18 cellular contexts compared by ENCODE assay signal in the genomic region with DNA sequence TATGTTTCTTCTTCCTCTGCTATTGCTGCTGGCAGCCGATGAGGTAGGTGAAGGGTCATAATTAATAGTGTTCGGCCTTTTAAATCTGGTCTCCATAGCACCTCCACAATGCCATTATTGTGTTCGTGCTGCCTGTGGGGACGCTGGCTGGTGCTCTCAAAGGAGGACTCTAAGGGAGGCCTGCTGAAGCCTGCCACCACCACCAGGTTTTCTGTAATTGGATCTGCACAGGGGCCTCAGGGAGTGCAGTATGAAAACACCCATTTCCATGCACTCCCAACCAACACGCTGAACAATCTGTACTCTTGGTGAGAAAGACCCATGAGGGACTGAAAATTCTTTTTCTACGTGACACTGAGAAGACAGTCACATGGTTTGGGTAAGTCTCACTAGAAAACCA. TPM values are rescaled to one million over a fixed set of nuclear protein-coding genes. Genes with fewer than 3 reads are reported as not detected.
DNase-seq lines count a peak whose midpoint lies in the region; ATAC-seq and TF ChIP-seq lines count a peak whose summit lies in the region.
"Had no signal": no experiment of that assay in that cellular context is flagged by ENCODE, and none has a peak within 500 bp of the region (broad histone marks: within the 10 kb centered on the region; RNA-seq: fewer than 3 reads in every experiment).

No MANE protein-coding gene starts in this region.

- no peaks in the 10 kb centered on the region for H3K9me3 ChIP-seq in HCT116 (ENCODE audit: control insufficient read depth in 1 of 2, insufficient read depth in 1 of 2, low read depth in 1 of 2, low read length in 2 of 2)

- H3K4me3 Mint-ChIP-seq in neural crest cell: peak overlapping the region; percentile 48

- CTCF ChIA-PET in HCT116 (lab: Charles Lee): no interaction called here

- TF ChIP-seq CTCF in HCT116 (IDR thresholded peaks at IDR 0.05 in 2 of 3, conservative IDR thresholded peaks at IDR 0.05 in 1 of 3; ENCODE audit: borderline replicate concordance in 1 of 3, insufficient read depth in 1 of 3, low read depth in 2 of 3, low read length in 2 of 3) (no peak), neural crest cell (conservative IDR thresholded peaks at IDR 0.05) (no peak)

- no TSS peak for BruUV-seq in HCT116 (replicated peaks; lab: Mats Ljungman, UMichigan)

- no peak for TF ChIP-seq RAD21 in HCT116 (IDR thresholded peaks at IDR 0.05; ENCODE audit: low read depth)

- no peak overlapping the region for H3K9ac ChIP-seq in HCT116 (ENCODE audit: low read length)
- H3K9ac ChIP-seq: KMS-11 had no signal

- RAD21 ChIA-PET in HCT116 (lab: Charles Lee; ENCODE audit: low non-redundant PET in 1 of 2, low total read pairs in 2 of 2, uncharacterized antibody in 2 of 2, unreplicated experiment in 2 of 2): no interaction called here

- H3K4me3 ChIP-seq in HCT116 (replicated peaks in 1 of 2; ENCODE audit: low read depth in 1 of 2, low read length in 2 of 2): no peak overlapping the region
- H3K4me3 ChIP-seq: SK-N-MC had no signal

- H3K36me3 Mint-ChIP-seq in neural crest cell (ENCODE audit: low read depth): no peaks in the 10 kb centered on the region

- H3K27ac ChIP-seq in HCT116 (ENCODE audit: low read depth, low read length): no peak overlapping the region
- H3K27ac ChIP-seq: C4-2B, KMS-11, SK-N-MC had no signal

- peak; percentile 65 for ATAC-seq in HCT116
- ATAC-seq in GM21825 (IDR thresholded peaks at IDR 0.05; ENCODE audit: unreplicated experiment): no peak
- no peak for ATAC-seq in GM19455 (IDR thresholded peaks at IDR 0.05; ENCODE audit: unreplicated experiment)

- no peaks in the 10 kb centered on the region for H3K36me3 ChIP-seq in HCT116 (ENCODE audit: control insufficient read depth in 1 of 2, insufficient read depth in 2 of 2, low read length in 2 of 2)

- TF ChIP-seq POLR2A in HCT116 (IDR thresholded peaks at IDR 0.05; ENCODE audit: borderline replicate concordance, extremely low read depth, insufficient read depth, insufficient read length): no peak

- H3K27ac Mint-ChIP-seq in neural crest cell (ENCODE audit: unreplicated experiment): peak overlapping the region; percentile 57

- H3K9me2 ChIP-seq in HCT116 (ENCODE audit: insufficient read depth): no peaks in the 10 kb centered on the region

- no peak overlapping the region for H3K4me2 ChIP-seq in HCT116 (ENCODE audit: low read length)
- H3K4me2 ChIP-seq: KMS-11 had no signal

- DNase-seq in COLO829 (ENCODE audit: low spot score): peak; percentile 39
- no peak for DNase-seq in HCT116 (ENCODE audit: low read depth, low spot score)
- DNase-seq in SK-MEL-5 (ENCODE audit: low read depth, low spot score): peak; percentile 72
- no peak for DNase-seq in neural crest cell (ENCODE audit: low read depth, low spot score)
- no peak for DNase-seq in NCI-H1105 (lab: John Stamatoyannopoulos, UW)
- DNase-seq: AML-193, GOT3, NCI-H187, NCI-H2107, NCI-H526 treated with DMSO at 0.1 percent for 48 hours, OCI-M1, Right ventricle myocardium superior had no signal

- POLR2A ChIA-PET in HCT116 (lab: Charles Lee): no interaction called here

- H4K20me1 ChIP-seq in HCT116 (ENCODE audit: insufficient read depth): no peaks in the 10 kb centered on the region

- H3K27me3 Mint-ChIP-seq in neural crest cell (ENCODE audit: low read depth): no peaks in the 10 kb centered on the region

- peak overlapping the region; percentile 35 for H2AFZ ChIP-seq in HCT116 (ENCODE audit: low read depth, low read length, poor library complexity, severe bottlenecking)

- no peaks in the 10 kb centered on the region for H3K79me2 ChIP-seq in HCT116 (ENCODE audit: insufficient read depth, low read length)

- H3K4me1 ChIP-seq in HCT116 (ENCODE audit: control insufficient read depth in 1 of 2, insufficient read depth in 2 of 2, low read length in 2 of 2): peaks cover 0 to 8% of the 10 kb centered on the region in 2 experiments; a peak in 1 of 4 replicates

- in situ Hi-C loops in SK-MEL-5 (cut with HindIII; ENCODE audit: low pct_unique_long_range_greater_than_20kb, low sequenced_read_pairs): no loop called here

- intact Hi-C loops in HCT116 (cut with micrococcal nuclease): no loop called here

- H3K9me3 Mint-ChIP-seq in neural crest cell: peaks cover 4% of the 10 kb centered on the region

- H3K4me1 Mint-ChIP-seq in neural crest cell: peaks cover 17% of the 10 kb centered on the region

- H3K27me3 ChIP-seq in HCT116 (ENCODE audit: insufficient read depth, low read length): no peaks in the 10 kb centered on the region

TF ChIP-seq in HCT116, 20 proteins besides CTCF, POLR2A, EP300 and RAD21:
- no peak for TF ChIP-seq CBX3 (IDR thresholded peaks at IDR 0.05; ENCODE audit: low read depth)
- no peak for TF ChIP-seq YY1 (IDR thresholded peaks at IDR 0.05; ENCODE audit: extremely low read depth, insufficient replicate concordance, low read depth, low read length)
- TF ChIP-seq ZNF274 (IDR thresholded peaks at IDR 0.05; ENCODE audit: low read depth, low read length): no peak
- TF ChIP-seq, protein P1, sequence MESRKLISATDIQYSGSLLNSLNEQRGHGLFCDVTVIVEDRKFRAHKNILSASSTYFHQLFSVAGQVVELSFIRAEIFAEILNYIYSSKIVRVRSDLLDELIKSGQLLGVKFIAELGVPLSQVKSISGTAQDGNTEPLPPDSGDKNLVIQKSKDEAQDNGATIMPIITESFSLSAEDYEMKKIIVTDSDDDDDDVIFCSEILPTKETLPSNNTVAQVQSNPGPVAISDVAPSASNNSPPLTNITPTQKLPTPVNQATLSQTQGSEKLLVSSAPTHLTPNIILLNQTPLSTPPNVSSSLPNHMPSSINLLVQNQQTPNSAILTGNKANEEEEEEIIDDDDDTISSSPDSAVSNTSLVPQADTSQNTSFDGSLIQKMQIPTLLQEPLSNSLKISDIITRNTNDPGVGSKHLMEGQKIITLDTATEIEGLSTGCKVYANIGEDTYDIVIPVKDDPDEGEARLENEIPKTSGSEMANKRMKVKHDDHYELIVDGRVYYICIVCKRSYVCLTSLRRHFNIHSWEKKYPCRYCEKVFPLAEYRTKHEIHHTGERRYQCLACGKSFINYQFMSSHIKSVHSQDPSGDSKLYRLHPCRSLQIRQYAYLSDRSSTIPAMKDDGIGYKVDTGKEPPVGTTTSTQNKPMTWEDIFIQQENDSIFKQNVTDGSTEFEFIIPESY (IDR thresholded peaks at IDR 0.05; ENCODE audit: extremely low read depth, insufficient replicate concordance, low read length): no peak
- TF ChIP-seq TCF7L2 (IDR thresholded peaks at IDR 0.05; ENCODE audit: borderline replicate concordance, extremely low read depth, insufficient read depth, insufficient read length): no peak
- no peak for TF ChIP-seq EGR1 (IDR thresholded peaks at IDR 0.05; ENCODE audit: low read depth)
- TF ChIP-seq, protein P2, sequence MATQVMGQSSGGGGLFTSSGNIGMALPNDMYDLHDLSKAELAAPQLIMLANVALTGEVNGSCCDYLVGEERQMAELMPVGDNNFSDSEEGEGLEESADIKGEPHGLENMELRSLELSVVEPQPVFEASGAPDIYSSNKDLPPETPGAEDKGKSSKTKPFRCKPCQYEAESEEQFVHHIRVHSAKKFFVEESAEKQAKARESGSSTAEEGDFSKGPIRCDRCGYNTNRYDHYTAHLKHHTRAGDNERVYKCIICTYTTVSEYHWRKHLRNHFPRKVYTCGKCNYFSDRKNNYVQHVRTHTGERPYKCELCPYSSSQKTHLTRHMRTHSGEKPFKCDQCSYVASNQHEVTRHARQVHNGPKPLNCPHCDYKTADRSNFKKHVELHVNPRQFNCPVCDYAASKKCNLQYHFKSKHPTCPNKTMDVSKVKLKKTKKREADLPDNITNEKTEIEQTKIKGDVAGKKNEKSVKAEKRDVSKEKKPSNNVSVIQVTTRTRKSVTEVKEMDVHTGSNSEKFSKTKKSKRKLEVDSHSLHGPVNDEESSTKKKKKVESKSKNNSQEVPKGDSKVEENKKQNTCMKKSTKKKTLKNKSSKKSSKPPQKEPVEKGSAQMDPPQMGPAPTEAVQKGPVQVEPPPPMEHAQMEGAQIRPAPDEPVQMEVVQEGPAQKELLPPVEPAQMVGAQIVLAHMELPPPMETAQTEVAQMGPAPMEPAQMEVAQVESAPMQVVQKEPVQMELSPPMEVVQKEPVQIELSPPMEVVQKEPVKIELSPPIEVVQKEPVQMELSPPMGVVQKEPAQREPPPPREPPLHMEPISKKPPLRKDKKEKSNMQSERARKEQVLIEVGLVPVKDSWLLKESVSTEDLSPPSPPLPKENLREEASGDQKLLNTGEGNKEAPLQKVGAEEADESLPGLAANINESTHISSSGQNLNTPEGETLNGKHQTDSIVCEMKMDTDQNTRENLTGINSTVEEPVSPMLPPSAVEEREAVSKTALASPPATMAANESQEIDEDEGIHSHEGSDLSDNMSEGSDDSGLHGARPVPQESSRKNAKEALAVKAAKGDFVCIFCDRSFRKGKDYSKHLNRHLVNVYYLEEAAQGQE (IDR thresholded peaks at IDR 0.05; ENCODE audit: low read depth): no peak
- TF ChIP-seq JUND (IDR thresholded peaks at IDR 0.05): no peak
- no peak for TF ChIP-seq SRF (IDR thresholded peaks at IDR 0.05; ENCODE audit: low read depth)
- no peak for TF ChIP-seq SP1 (IDR thresholded peaks at IDR 0.05; ENCODE audit: low read depth)
- no peak for TF ChIP-seq CEBPB (IDR thresholded peaks at IDR 0.05; ENCODE audit: low read depth)

RNA-seq across cellular contexts. Expression of a gene that starts 17.6 kb away (rescaled TPM):
- total RNA-seq in HCT116 (2021; ENCODE audit: unreplicated experiment) (27.8 TPM), neural crest cell (13.2 and 14.5 TPM in 2 replicates)
- 16.1 and 16.8 TPM in 2 replicates for polyA plus RNA-seq in HCT116 (2012)
- total RNA-seq in SK-MEL-5 (2014; rRNA removed; shearing (Covaris generic)): 68.7 and 73.7 TPM in 2 replicates
- polyA plus RNA-seq in SK-MEL-5 (2015; cell fraction: cytosol; rRNA removed): 30.8 and 39.9 TPM in 2 replicates
- polyA plus RNA-seq in SK-MEL-5 (2015; cell fraction: nucleus; rRNA removed): 134 and 150 TPM in 2 replicates

RNA-seq across cellular contexts. Expression of a gene that starts 23.2 kb away (rescaled TPM):
- total RNA-seq in HCT116 (2021; ENCODE audit: unreplicated experiment): not detected
- not detected in 2 replicates for polyA plus RNA-seq in HCT116 (2012)
- total RNA-seq in SK-MEL-5 (2014; rRNA removed; shearing (Covaris generic)): 0.03 TPM in 1 of 2 replicates, not detected in the other
- polyA plus RNA-seq in SK-MEL-5 (2015; cell fraction: cytosol; rRNA removed): 0.01 TPM in 1 of 2 replicates, not detected in the other
- polyA plus RNA-seq in SK-MEL-5 (2015; cell fraction: nucleus; rRNA removed): 0.02 and 0.04 TPM in 2 replicates
- total RNA-seq in neural crest cell: not detected in 2 replicates
- total RNA-seq: T-helper 2 cell treated with Interferon-gamma antibody and Interleukin-4, amounts not matched to agents 100 ng/mL and 5 ng/mL, for 36 hours had no signal

Comparison
In these comparisons a context has a peak if more than half of its experiments do, and no peak if none do; other contexts are left out.
1. DNase-seq: peak in COLO829 (single experiment) and SK-MEL-5 (single experiment); none in HCT116 (single experiment), neural crest cell (single experiment) and NCI-H1105 (single experiment).